Comparison of ENCODE assay signal across 1 cellular context in genomic region chr2:74603282-74604000, GRCh38.
TF ChIP-seq lines count a peak whose summit lies in the region.

No MANE protein-coding gene starts in this region.

TF ChIP-seq in K562, 482 proteins besides CTCF, POLR2A, EP300 and RAD21 (continued from another document and continues in another):
- TF ChIP-seq ZNF655 (CRISPR knock-in tag; IDR thresholded peaks at IDR 0.05) (no peak), ZBTB17 (CRISPR knock-in tag; IDR thresholded peaks at IDR 0.05) (no peak), CTBP1 (IDR thresholded peaks at IDR 0.05; ENCODE audit: borderline replicate concordance) (peak; percentile 60; the same call in 1 of the 2 replicates), TCFL5 (CRISPR knock-in tag; conservative IDR thresholded peaks at IDR 0.05) (no peak), HNRNPLL (IDR thresholded peaks at IDR 0.05; ENCODE audit: low read depth, low read length, poor library complexity, severe bottlenecking) (no peak), MCM3 (IDR thresholded peaks at IDR 0.05) (no peak), LCOR (CRISPR knock-in tag; IDR thresholded peaks at IDR 0.05) (no peak), ZNF407 (IDR thresholded peaks at IDR 0.05; ENCODE audit: low read depth) (no peak), OTX1 (CRISPR knock-in tag; IDR thresholded peaks at IDR 0.05) (no peak), KHSRP (IDR thresholded peaks at IDR 0.05) (no peak), PHTF2 (CRISPR knock-in tag; IDR thresholded peaks at IDR 0.05) (no peak), BRCA1 (IDR thresholded peaks at IDR 0.05) (no peak), BRCA1 (CRISPR knock-in tag; IDR thresholded peaks at IDR 0.05) (no peak), ZNF347 (CRISPR knock-in tag; IDR thresholded peaks at IDR 0.05; ENCODE audit: low read depth) (no peak), PHB (CRISPR knock-in tag; IDR thresholded peaks at IDR 0.05) (no peak), ZNF551 (CRISPR knock-in tag; IDR thresholded peaks at IDR 0.05) (no peak), CREM (IDR thresholded peaks at IDR 0.05; ENCODE audit: low read depth) (peak; percentile 97), XRCC3 (IDR thresholded peaks at IDR 0.05) (no peak), DACH1 (IDR thresholded peaks at IDR 0.05; ENCODE audit: partially characterized antibody) (no peak), GABPB1 (CRISPR knock-in tag; IDR thresholded peaks at IDR 0.05) (no peak), ZNF561 (CRISPR knock-in tag; conservative IDR thresholded peaks at IDR 0.05) (no peak), PYGO2 (tag; IDR thresholded peaks at IDR 0.05) (no peak), ARID2 (IDR thresholded peaks at IDR 0.05) (no peak), CEBPG (CRISPR knock-in tag; IDR thresholded peaks at IDR 0.05) (no peak), CEBPG (tag; conservative IDR thresholded peaks at IDR 0.05 in 1 of 2, IDR thresholded peaks at IDR 0.05 in 1 of 2) (peak; percentile 76 to 87), ZNF24 (IDR thresholded peaks at IDR 0.05) (no peak), HMBOX1 (IDR thresholded peaks at IDR 0.05) (0 out of 2 replicates have a peak, but pooled peaks have one; percentile 24), JUN (IDR thresholded peaks at IDR 0.05; ENCODE audit: borderline replicate concordance, low read depth, low read length) (0 out of 2 replicates have a peak, but pooled peaks have one; percentile 44), JUN (CRISPR knock-in tag; IDR thresholded peaks at IDR 0.05; ENCODE audit: borderline replicate concordance) (no peak), PCBP1 (IDR thresholded peaks at IDR 0.05; ENCODE audit: low read depth, low read length, poor library complexity, severe bottlenecking) (no peak), HNRNPL (IDR thresholded peaks at IDR 0.05; ENCODE audit: low read depth, low read length) (no peak), ZFP30 (CRISPR knock-in tag; IDR thresholded peaks at IDR 0.05; ENCODE audit: borderline replicate concordance) (no peak)
- TF ChIP-seq, protein P1, sequence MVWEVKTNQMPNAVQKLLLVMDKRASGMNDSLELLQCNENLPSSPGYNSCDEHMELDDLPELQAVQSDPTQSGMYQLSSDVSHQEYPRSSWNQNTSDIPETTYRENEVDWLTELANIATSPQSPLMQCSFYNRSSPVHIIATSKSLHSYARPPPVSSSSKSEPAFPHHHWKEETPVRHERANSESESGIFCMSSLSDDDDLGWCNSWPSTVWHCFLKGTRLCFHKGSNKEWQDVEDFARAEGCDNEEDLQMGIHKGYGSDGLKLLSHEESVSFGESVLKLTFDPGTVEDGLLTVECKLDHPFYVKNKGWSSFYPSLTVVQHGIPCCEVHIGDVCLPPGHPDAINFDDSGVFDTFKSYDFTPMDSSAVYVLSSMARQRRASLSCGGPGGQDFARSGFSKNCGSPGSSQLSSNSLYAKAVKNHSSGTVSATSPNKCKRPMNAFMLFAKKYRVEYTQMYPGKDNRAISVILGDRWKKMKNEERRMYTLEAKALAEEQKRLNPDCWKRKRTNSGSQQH (CRISPR knock-in tag; IDR thresholded peaks at IDR 0.05), result no peak
- TF ChIP-seq, protein P2, sequence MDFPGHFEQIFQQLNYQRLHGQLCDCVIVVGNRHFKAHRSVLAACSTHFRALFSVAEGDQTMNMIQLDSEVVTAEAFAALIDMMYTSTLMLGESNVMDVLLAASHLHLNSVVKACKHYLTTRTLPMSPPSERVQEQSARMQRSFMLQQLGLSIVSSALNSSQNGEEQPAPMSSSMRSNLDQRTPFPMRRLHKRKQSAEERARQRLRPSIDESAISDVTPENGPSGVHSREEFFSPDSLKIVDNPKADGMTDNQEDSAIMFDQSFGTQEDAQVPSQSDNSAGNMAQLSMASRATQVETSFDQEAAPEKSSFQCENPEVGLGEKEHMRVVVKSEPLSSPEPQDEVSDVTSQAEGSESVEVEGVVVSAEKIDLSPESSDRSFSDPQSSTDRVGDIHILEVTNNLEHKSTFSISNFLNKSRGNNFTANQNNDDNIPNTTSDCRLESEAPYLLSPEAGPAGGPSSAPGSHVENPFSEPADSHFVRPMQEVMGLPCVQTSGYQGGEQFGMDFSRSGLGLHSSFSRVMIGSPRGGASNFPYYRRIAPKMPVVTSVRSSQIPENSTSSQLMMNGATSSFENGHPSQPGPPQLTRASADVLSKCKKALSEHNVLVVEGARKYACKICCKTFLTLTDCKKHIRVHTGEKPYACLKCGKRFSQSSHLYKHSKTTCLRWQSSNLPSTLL (IDR thresholded peaks at IDR 0.05), result no peak
- TF ChIP-seq, protein P3, sequence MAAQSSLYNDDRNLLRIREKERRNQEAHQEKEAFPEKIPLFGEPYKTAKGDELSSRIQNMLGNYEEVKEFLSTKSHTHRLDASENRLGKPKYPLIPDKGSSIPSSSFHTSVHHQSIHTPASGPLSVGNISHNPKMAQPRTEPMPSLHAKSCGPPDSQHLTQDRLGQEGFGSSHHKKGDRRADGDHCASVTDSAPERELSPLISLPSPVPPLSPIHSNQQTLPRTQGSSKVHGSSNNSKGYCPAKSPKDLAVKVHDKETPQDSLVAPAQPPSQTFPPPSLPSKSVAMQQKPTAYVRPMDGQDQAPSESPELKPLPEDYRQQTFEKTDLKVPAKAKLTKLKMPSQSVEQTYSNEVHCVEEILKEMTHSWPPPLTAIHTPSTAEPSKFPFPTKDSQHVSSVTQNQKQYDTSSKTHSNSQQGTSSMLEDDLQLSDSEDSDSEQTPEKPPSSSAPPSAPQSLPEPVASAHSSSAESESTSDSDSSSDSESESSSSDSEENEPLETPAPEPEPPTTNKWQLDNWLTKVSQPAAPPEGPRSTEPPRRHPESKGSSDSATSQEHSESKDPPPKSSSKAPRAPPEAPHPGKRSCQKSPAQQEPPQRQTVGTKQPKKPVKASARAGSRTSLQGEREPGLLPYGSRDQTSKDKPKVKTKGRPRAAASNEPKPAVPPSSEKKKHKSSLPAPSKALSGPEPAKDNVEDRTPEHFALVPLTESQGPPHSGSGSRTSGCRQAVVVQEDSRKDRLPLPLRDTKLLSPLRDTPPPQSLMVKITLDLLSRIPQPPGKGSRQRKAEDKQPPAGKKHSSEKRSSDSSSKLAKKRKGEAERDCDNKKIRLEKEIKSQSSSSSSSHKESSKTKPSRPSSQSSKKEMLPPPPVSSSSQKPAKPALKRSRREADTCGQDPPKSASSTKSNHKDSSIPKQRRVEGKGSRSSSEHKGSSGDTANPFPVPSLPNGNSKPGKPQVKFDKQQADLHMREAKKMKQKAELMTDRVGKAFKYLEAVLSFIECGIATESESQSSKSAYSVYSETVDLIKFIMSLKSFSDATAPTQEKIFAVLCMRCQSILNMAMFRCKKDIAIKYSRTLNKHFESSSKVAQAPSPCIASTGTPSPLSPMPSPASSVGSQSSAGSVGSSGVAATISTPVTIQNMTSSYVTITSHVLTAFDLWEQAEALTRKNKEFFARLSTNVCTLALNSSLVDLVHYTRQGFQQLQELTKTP (IDR thresholded peaks at IDR 0.05; ENCODE audit: low read depth in 1 of 2, partially characterized antibody in 2 of 2), result no peak
- TF ChIP-seq, protein P4, sequence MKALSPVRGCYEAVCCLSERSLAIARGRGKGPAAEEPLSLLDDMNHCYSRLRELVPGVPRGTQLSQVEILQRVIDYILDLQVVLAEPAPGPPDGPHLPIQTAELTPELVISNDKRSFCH (CRISPR knock-in tag; IDR thresholded peaks at IDR 0.05), result no peak
- TF ChIP-seq, protein P4 (tag; IDR thresholded peaks at IDR 0.05), result no peak
- TF ChIP-seq, protein P5, sequence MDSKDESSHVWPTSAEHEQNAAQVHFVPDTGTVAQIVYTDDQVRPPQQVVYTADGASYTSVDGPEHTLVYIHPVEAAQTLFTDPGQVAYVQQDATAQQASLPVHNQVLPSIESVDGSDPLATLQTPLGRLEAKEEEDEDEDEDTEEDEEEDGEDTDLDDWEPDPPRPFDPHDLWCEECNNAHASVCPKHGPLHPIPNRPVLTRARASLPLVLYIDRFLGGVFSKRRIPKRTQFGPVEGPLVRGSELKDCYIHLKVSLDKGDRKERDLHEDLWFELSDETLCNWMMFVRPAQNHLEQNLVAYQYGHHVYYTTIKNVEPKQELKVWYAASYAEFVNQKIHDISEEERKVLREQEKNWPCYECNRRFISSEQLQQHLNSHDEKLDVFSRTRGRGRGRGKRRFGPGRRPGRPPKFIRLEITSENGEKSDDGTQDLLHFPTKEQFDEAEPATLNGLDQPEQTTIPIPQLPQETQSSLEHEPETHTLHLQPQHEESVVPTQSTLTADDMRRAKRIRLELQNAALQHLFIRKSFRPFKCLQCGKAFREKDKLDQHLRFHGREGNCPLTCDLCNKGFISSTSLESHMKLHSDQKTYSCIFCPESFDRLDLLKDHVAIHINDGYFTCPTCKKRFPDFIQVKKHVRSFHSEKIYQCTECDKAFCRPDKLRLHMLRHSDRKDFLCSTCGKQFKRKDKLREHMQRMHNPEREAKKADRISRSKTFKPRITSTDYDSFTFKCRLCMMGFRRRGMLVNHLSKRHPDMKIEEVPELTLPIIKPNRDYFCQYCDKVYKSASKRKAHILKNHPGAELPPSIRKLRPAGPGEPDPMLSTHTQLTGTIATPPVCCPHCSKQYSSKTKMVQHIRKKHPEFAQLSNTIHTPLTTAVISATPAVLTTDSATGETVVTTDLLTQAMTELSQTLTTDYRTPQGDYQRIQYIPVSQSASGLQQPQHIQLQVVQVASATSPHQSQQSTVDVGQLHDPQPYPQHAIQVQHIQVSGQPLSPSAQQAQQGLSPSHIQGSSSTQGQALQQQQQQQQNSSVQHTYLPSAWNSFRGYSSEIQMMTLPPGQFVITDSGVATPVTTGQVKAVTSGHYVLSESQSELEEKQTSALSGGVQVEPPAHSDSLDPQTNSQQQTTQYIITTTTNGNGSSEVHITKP (IDR thresholded peaks at IDR 0.05; ENCODE audit: partially characterized antibody), result peak; percentile 30
- TF ChIP-seq, protein P6, sequence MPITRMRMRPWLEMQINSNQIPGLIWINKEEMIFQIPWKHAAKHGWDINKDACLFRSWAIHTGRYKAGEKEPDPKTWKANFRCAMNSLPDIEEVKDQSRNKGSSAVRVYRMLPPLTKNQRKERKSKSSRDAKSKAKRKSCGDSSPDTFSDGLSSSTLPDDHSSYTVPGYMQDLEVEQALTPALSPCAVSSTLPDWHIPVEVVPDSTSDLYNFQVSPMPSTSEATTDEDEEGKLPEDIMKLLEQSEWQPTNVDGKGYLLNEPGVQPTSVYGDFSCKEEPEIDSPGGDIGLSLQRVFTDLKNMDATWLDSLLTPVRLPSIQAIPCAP (CRISPR knock-in tag; IDR thresholded peaks at IDR 0.05; ENCODE audit: borderline replicate concordance), result no peak
